In the genomic region with DNA sequence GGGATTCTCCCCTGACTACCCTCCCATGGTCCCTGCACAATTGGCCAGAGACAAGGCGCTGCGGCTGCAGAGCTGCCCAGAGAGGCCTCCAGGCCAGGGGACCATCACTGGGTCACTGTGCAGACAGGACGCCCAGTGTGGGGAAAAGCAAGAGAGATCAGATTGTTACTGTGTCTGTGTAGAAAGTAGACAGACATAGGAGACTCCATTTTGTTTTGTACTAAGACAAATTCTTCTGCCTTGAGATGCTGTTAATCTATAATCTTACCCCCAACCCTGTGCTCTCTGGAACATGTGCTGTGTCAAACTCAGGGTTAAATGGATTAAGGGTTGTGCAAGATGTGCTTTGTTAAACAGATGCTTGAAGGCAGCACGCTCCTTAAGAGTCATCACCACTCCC, we compare ENCODE assay signal across 8 cellular contexts.
DNase-seq lines count a peak whose midpoint lies in the region; ATAC-seq and TF ChIP-seq lines count a peak whose summit lies in the region.
"Not testable (repeated sequence)": the region's sequence is repeated elsewhere in the genome, so short reads cannot be mapped to it uniquely, and the experiment has no call there.

No MANE protein-coding gene starts in this region.

- H3K27me3 Mint-ChIP-seq in activated B cell treated with CpG ODN at 0.5 μM for 24 hours; activated naive CD4-positive, alpha-beta T cell treated with anti-CD3 and anti-CD28 coated beads for 36 hours (ENCODE audit: low read depth); stimulated activated naive CD8-positive, alpha-beta T cell treated with anti-CD3 and anti-CD28 coated beads, Interleukin-15, amount 100 ng/mL, for 72 hours: not testable (repeated sequence)

- in situ Hi-C loops in IMR-90 (cut with MboI; ENCODE audit: low sequenced_read_pairs): not testable (repeated sequence)

- intact Hi-C loops in IMR-90 (cut with micrococcal nuclease): not testable (repeated sequence)
- intact Hi-C loops in activated B cell treated with CpG ODN at 0.5 μM for 24 hours (cut with micrococcal nuclease): loop anchor here (2.0 to 5.0 kb wide), 3 partner anchors 171 to 906 kb away; partner anchors contain the start of genes ZNF493, ZNF626 and ZNF708
- intact Hi-C loops in activated naive CD4-positive, alpha-beta T cell treated with anti-CD3 and anti-CD28 coated beads for 36 hours (cut with micrococcal nuclease): loop anchor here (2.0 to 5.0 kb wide), 5 partner anchors 37 to 546 kb away; partner anchors contain the start of genes ZNF430, ZNF431 and ZNF708
- intact Hi-C loops in heart right ventricle (cut with DNase I): loop anchor here in 1 of 10 donors (10.0 kb wide), 1 partner anchor 63 kb away; the partner anchor contains the start of gene ZNF429

- H3K4ac ChIP-seq in IMR-90 (ENCODE audit: low read depth, low read length): not testable (repeated sequence)

- not testable (repeated sequence) for H3K79me1 ChIP-seq in IMR-90 (ENCODE audit: low read depth in 1 of 2, low read length in 2 of 2)

- H3K4me3 ChIP-seq in AG10803 (ENCODE audit: low read length): peak overlapping the region; percentile 34
- H3K4me3 ChIP-seq in IMR-90 (ENCODE audit: insufficient read depth, low read depth, low read length): peak overlapping the region; percentile 72
- H3K4me3 ChIP-seq in choroid plexus epithelial cell (ENCODE audit: low read depth, low read length): peak overlapping the region; percentile 13
- peak overlapping the region in 6 of 10 donors; percentile 17 to 88 (median 51) for H3K4me3 ChIP-seq in heart right ventricle
- H3K4me3 ChIP-seq in mucosa of rectum (ENCODE audit: low read length in 2 of 2): peak overlapping the region; percentile 44 to 50

- TF ChIP-seq RAD21 in IMR-90 (IDR thresholded peaks at IDR 0.05; ENCODE audit: low read length): not testable (repeated sequence)

- POLR2A ChIA-PET in IMR-90 (lab: Charles Lee; ENCODE audit: unreplicated experiment): not testable (repeated sequence)
- POLR2A ChIA-PET in activated B cell treated with CpG ODN at 0.5 μM for 24 hours (lab: Charles Lee): interaction anchor here (0.7 to 1.3 kb wide), 3 partner anchors 36 to 426 kb away, joined by 3 to 11 read pairs (median 3); partner anchors contain the start of genes ZNF429 and ZNF431

- peak overlapping the region; percentile 21 for H3K27ac Mint-ChIP-seq in activated B cell treated with CpG ODN at 0.5 μM for 24 hours
- peak overlapping the region; percentile 53 for H3K27ac Mint-ChIP-seq in activated naive CD4-positive, alpha-beta T cell treated with anti-CD3 and anti-CD28 coated beads for 36 hours
- H3K27ac Mint-ChIP-seq in stimulated activated naive CD8-positive, alpha-beta T cell treated with anti-CD3 and anti-CD28 coated beads, Interleukin-15, amount 100 ng/mL, for 72 hours: peak overlapping the region in 1 of 2 donors; percentile 86

- BruUV-seq in IMR-90 (replicated peaks; lab: Mats Ljungman, UMichigan): not testable (repeated sequence)

- not testable (repeated sequence) for H3K14ac ChIP-seq in IMR-90 (replicated peaks; ENCODE audit: low read depth, low read length)

- H3K4me1 ChIP-seq in IMR-90 (ENCODE audit: control insufficient read depth, insufficient read depth, low read length); mucosa of rectum (ENCODE audit: control insufficient read depth in 2 of 2, insufficient read depth in 2 of 2, low read length in 2 of 2): not testable (repeated sequence)
- peaks cover 0 to 35% (median 0%) of the 10 kb centered on the region in 9 donors for H3K4me1 ChIP-seq in heart right ventricle

- H2BK120ac ChIP-seq in IMR-90 (ENCODE audit: low read depth, low read length): not testable (repeated sequence)

- H3K9me3 ChIP-seq in IMR-90 (ENCODE audit: control insufficient read depth, insufficient read depth, low read length) (peaks cover 23% of the 10 kb centered on the region), heart right ventricle (peaks cover 0 to 41% (median 0%) of the 10 kb centered on the region in 11 donors), mucosa of rectum (ENCODE audit: control insufficient read depth in 2 of 2, low read length in 2 of 2) (peaks cover 0 to 11% of the 10 kb centered on the region in 2 donors)

- WGBS in IMR-90 (ENCODE audit: extremely low coverage in 2 of 2, insufficient read length in 1 of 2), 2 experiments: no CpG with 5 or more reads among the region's 4 CpGs
- WGBS in heart right ventricle, 2 donors: 68 to 77% methylated on average over 4 of the region's 4 CpGs

- not testable (repeated sequence) for H3K9me1 ChIP-seq in IMR-90 (ENCODE audit: insufficient read depth, low read length)

- CTCF ChIA-PET in IMR-90 (lab: Yijun Ruan, JAX); activated B cell treated with CpG ODN at 0.5 μM for 24 hours (lab: Charles Lee): not testable (repeated sequence)
- CTCF ChIA-PET in activated naive CD4-positive, alpha-beta T cell treated with anti-CD3 and anti-CD28 coated beads for 36 hours (lab: Charles Lee): interaction anchor here (0.7 kb wide), 1 partner anchor 1011 kb away, joined by 7 read pairs; no protein-coding TSS in a partner anchor

- H3K23ac ChIP-seq in IMR-90 (ENCODE audit: low read depth, low read length): not testable (repeated sequence)

- ATAC-seq in IMR-90 (ENCODE audit: low read depth); activated B cell treated with CpG ODN at 0.5 μM for 24 hours (ENCODE audit: low read depth); heart right ventricle; stimulated activated naive CD8-positive, alpha-beta T cell treated with anti-CD3 and anti-CD28 coated beads, Interleukin-15, amount 100 ng/mL, for 72 hours: not testable (repeated sequence)

- peak overlapping the region; percentile 68 for H3K4me3 Mint-ChIP-seq in activated B cell treated with CpG ODN at 0.5 μM for 24 hours
- H3K4me3 Mint-ChIP-seq in activated naive CD4-positive, alpha-beta T cell treated with anti-CD3 and anti-CD28 coated beads for 36 hours: peak overlapping the region; percentile 99
- H3K4me3 Mint-ChIP-seq in stimulated activated naive CD8-positive, alpha-beta T cell treated with anti-CD3 and anti-CD28 coated beads, Interleukin-15, amount 100 ng/mL, for 72 hours: peak overlapping the region; percentile 91 to 100

- H3K4me1 Mint-ChIP-seq in activated B cell treated with CpG ODN at 0.5 μM for 24 hours: peaks cover 19% of the 10 kb centered on the region
- peaks cover 26% of the 10 kb centered on the region for H3K4me1 Mint-ChIP-seq in activated naive CD4-positive, alpha-beta T cell treated with anti-CD3 and anti-CD28 coated beads for 36 hours (ENCODE audit: low read depth)
- peaks cover 17% of the 10 kb centered on the region for H3K4me1 Mint-ChIP-seq in stimulated activated naive CD8-positive, alpha-beta T cell treated with anti-CD3 and anti-CD28 coated beads, Interleukin-15, amount 100 ng/mL, for 72 hours

- not testable (repeated sequence) for H2AK5ac ChIP-seq in IMR-90 (ENCODE audit: low read depth, low read length)

- not testable (repeated sequence) for H4K5ac ChIP-seq in IMR-90 (ENCODE audit: low read depth, low read length)

- H3K4me2 ChIP-seq in IMR-90 (ENCODE audit: low read depth, low read length): peak overlapping the region; percentile 72; the same call in 1 of the 2 replicates

- TF ChIP-seq CTCF in AG10803 (conservative IDR thresholded peaks at IDR 0.05; ENCODE audit: low read length); IMR-90 (conservative IDR thresholded peaks at IDR 0.05; ENCODE audit: low read depth, low read length); activated B cell treated with CpG ODN at 0.5 μM for 24 hours (IDR thresholded peaks at IDR 0.05); choroid plexus epithelial cell (conservative IDR thresholded peaks at IDR 0.05; ENCODE audit: low read depth, low read length); heart right ventricle (IDR thresholded peaks at IDR 0.05): not testable (repeated sequence)

- not testable (repeated sequence) for H4K91ac ChIP-seq in IMR-90 (ENCODE audit: insufficient read depth, low read depth, low read length)

- dilution Hi-C loops in IMR-90 (cut with HindIII; ENCODE audit: low sequenced_read_pairs, unreplicated experiment): not testable (repeated sequence)

- peaks cover 31% of the 10 kb centered on the region for H3K36me3 Mint-ChIP-seq in activated B cell treated with CpG ODN at 0.5 μM for 24 hours (ENCODE audit: low read depth)
- peaks cover 32% of the 10 kb centered on the region for H3K36me3 Mint-ChIP-seq in activated naive CD4-positive, alpha-beta T cell treated with anti-CD3 and anti-CD28 coated beads for 36 hours (ENCODE audit: low read depth)

- peaks cover 33% of the 10 kb centered on the region for H3K9me3 Mint-ChIP-seq in activated B cell treated with CpG ODN at 0.5 μM for 24 hours
- H3K9me3 Mint-ChIP-seq in activated naive CD4-positive, alpha-beta T cell treated with anti-CD3 and anti-CD28 coated beads for 36 hours; stimulated activated naive CD8-positive, alpha-beta T cell treated with anti-CD3 and anti-CD28 coated beads, Interleukin-15, amount 100 ng/mL, for 72 hours: not testable (repeated sequence)

- H2AK9ac ChIP-seq in IMR-90 (replicated peaks; ENCODE audit: low read depth, low read length, poor library complexity): not testable (repeated sequence)

- peak overlapping the region; percentile 49; the same call in 1 of the 2 replicates for H3K27ac ChIP-seq in IMR-90 (ENCODE audit: insufficient read depth, low read length)
- H3K27ac ChIP-seq in heart right ventricle; mucosa of rectum (ENCODE audit: low read depth in 2 of 2, low read length in 2 of 2): not testable (repeated sequence)

- peak overlapping the region; percentile 72 for H2AFZ ChIP-seq in IMR-90 (replicated peaks; ENCODE audit: low read length, poor library complexity)

- not testable (repeated sequence) for H3K56ac ChIP-seq in IMR-90 (ENCODE audit: extremely low read depth, insufficient read depth, low read length)

- not testable (repeated sequence) for H2BK5ac ChIP-seq in IMR-90 (ENCODE audit: low read depth, low read length, poor library complexity, severe bottlenecking)

- not testable (repeated sequence) for H2BK15ac ChIP-seq in IMR-90 (ENCODE audit: low read depth, low read length)

- H3K27me3 ChIP-seq in IMR-90 (ENCODE audit: control insufficient read depth, insufficient read depth, low read length); heart right ventricle; mucosa of rectum (ENCODE audit: control insufficient read depth in 2 of 2, insufficient read depth in 2 of 2, low read length in 2 of 2): not testable (repeated sequence)

- H4K20me1 ChIP-seq in IMR-90 (ENCODE audit: insufficient read depth, low read length): not testable (repeated sequence)

- H3K18ac ChIP-seq in IMR-90 (ENCODE audit: low read depth, low read length): not testable (repeated sequence)

- H3K36me3 ChIP-seq in IMR-90 (ENCODE audit: control insufficient read depth, insufficient read depth, low read length) (peaks cover 13% of the 10 kb centered on the region; the same call in 1 of the 2 replicates), heart right ventricle (peaks cover 0 to 17% (median 0%) of the 10 kb centered on the region in 9 donors)
- H3K36me3 ChIP-seq in mucosa of rectum (ENCODE audit: control insufficient read depth in 2 of 2, insufficient read depth in 2 of 2, low read length in 2 of 2): not testable (repeated sequence)

- not testable (repeated sequence) for TF ChIP-seq POLR2A in IMR-90 (IDR thresholded peaks at IDR 0.05; ENCODE audit: low read depth, low read length)

- 0 out of 4 replicates have a peak overlapping the region, but pooled peaks of 1 of the 2 experiments have one; percentile 49 for H4K8ac ChIP-seq in IMR-90 (ENCODE audit: low read depth in 2 of 2, low read length in 2 of 2)

- DNase-seq in AG10803 (ENCODE audit: low read depth); IMR-90; activated B cell treated with CpG ODN at 0.5 μM for 24 hours; activated naive CD4-positive, alpha-beta T cell treated with anti-CD3 and anti-CD28 coated beads for 36 hours; choroid plexus epithelial cell (ENCODE audit: low read depth); heart right ventricle; stimulated activated naive CD8-positive, alpha-beta T cell treated with anti-CD3 and anti-CD28 coated beads, Interleukin-15, amount 100 ng/mL, for 72 hours: not testable (repeated sequence)

- peak overlapping the region; percentile 81 for H3K9ac ChIP-seq in IMR-90 (ENCODE audit: low read depth, low read length)
- peak overlapping the region in 1 of 2 donors; percentile 24 for H3K9ac ChIP-seq in mucosa of rectum (ENCODE audit: low read depth in 1 of 2, low read length in 2 of 2)

- H2BK20ac ChIP-seq in IMR-90 (ENCODE audit: low read depth, low read length): not testable (repeated sequence)

Comparison
In these comparisons a context has a peak if more than half of its experiments do, and no peak if none do; other contexts are left out.
1. H3K4me3 ChIP-seq: peak in every context shown above with its lines; median percentile 72 in IMR-90; 51 in heart right ventricle; 47 in mucosa of rectum; 34 in AG10803; 13 in choroid plexus epithelial cell.